15 cellular contexts compared by ENCODE assay signal in the genomic region with DNA sequence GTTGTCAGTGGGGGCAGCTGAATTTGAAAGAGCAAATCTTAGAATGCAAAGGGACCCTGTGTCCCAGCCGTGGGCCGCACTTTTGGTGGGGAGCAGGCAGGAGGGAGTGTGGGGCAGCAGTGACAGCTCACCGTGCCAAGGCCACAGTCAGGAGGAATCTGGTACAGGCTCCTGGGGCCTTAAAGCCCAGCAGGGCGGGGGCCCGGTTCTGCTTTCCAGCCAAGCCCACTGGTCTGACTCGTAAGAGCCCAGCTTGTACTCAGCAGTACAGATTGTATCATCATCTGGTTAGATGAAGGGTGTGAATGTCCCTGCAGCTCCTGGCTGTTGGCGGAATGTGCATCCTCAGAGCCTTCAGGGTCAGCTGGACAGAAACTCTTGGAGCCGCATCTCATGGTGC. TPM values are rescaled to one million over a fixed set of nuclear protein-coding genes. Genes with fewer than 3 reads are reported as not detected.
DNase-seq lines count a peak whose midpoint lies in the region; ATAC-seq and TF ChIP-seq lines count a peak whose summit lies in the region.
"Had no signal": no experiment of that assay in that cellular context is flagged by ENCODE, and none has a peak within 500 bp of the region (broad histone marks: within the 10 kb centered on the region; RNA-seq: fewer than 3 reads in every experiment).

No MANE protein-coding gene starts in this region.

- no peak for DNase-seq in stimulated activated naive CD8-positive, alpha-beta T cell treated with anti-CD3 and anti-CD28 coated beads, Interleukin-15, amount 100 ng/mL, for 72 hours
- DNase-seq in fibroblast of mammary gland (ENCODE audit: low read depth) (peak; percentile 38), nephron progenitor cell (no peak), vagina (ENCODE audit: extremely low spot score in 2 of 2) (no peak), left lung (no peak), NCI-H1436 (lab: John Stamatoyannopoulos, UW) (no peak)
- DNase-seq in activated CD4-positive, alpha-beta T cell treated with anti-CD3 and anti-CD28 coated beads, Interleukin-2, amount 10 ng/mL, durations not matched to agents 24 days and 14 days: no peak
- DNase-seq: activated T-cell treated with anti-CD3 and anti-CD28 coated beads, Interleukin-2, amount 50 U/mL, for 4 hours; COR-L47; cortex of kidney; HFFc6; SJCRH30; substantia nigra; T-helper 9 cell had no signal

- H3K4me1 Mint-ChIP-seq in stimulated activated naive CD8-positive, alpha-beta T cell treated with anti-CD3 and anti-CD28 coated beads, Interleukin-15, Interleukin-2, amounts not matched to agents 100 ng/mL and 50 ng/mL, for 24 hours (ENCODE audit: low read depth): peaks cover 42% of the 10 kb centered on the region
- peaks cover 36% of the 10 kb centered on the region for H3K4me1 Mint-ChIP-seq in stimulated activated naive CD8-positive, alpha-beta T cell treated with anti-CD3 and anti-CD28 coated beads, Interleukin-15, amount 100 ng/mL, for 72 hours
- H3K4me1 Mint-ChIP-seq in nephron progenitor cell: peaks cover 75% of the 10 kb centered on the region
- peaks cover 20% of the 10 kb centered on the region for H3K4me1 Mint-ChIP-seq in activated CD4-positive, alpha-beta T cell treated with anti-CD3 and anti-CD28 coated beads, Interleukin-2, amount 10 ng/mL, durations not matched to agents 24 days and 14 days

- H3K4me1 ChIP-seq in vagina: peaks cover 61% of the 10 kb centered on the region
- H3K4me1 ChIP-seq in left lung: peaks cover 18 to 49% of the 10 kb centered on the region in 2 donors

- TF ChIP-seq CTCF in fibroblast of mammary gland (conservative IDR thresholded peaks at IDR 0.05; ENCODE audit: control insufficient read depth, insufficient read depth, low read depth, low read length) (no peak), nephron progenitor cell (IDR thresholded peaks at IDR 0.05) (no peak), vagina (IDR thresholded peaks at IDR 0.05) (no peak), left lung (IDR thresholded peaks at IDR 0.05) (no peak)

- H3K9me3 ChIP-seq in vagina: no peaks in the 10 kb centered on the region
- H3K9me3 ChIP-seq in left lung: no peaks in the 10 kb centered on the region
- H3K9me3 ChIP-seq: SJCRH30 had no signal

- H3K27ac Mint-ChIP-seq in stimulated activated naive CD8-positive, alpha-beta T cell treated with anti-CD3 and anti-CD28 coated beads, Interleukin-15, Interleukin-2, amounts not matched to agents 100 ng/mL and 50 ng/mL, for 24 hours: peak overlapping the region; percentile 93
- H3K27ac Mint-ChIP-seq in stimulated activated naive CD8-positive, alpha-beta T cell treated with anti-CD3 and anti-CD28 coated beads, Interleukin-15, amount 100 ng/mL, for 72 hours: no peak overlapping the region
- peak overlapping the region; percentile 78 for H3K27ac Mint-ChIP-seq in nephron progenitor cell
- H3K27ac Mint-ChIP-seq in activated CD4-positive, alpha-beta T cell treated with anti-CD3 and anti-CD28 coated beads, Interleukin-2, amount 10 ng/mL, durations not matched to agents 24 days and 14 days: no peak overlapping the region
- H3K27ac Mint-ChIP-seq: HFFc6 had no signal

- H3K36me3 Mint-ChIP-seq in stimulated activated naive CD8-positive, alpha-beta T cell treated with anti-CD3 and anti-CD28 coated beads, Interleukin-15, Interleukin-2, amounts not matched to agents 100 ng/mL and 50 ng/mL, for 24 hours (ENCODE audit: low read depth): no peaks in the 10 kb centered on the region
- H3K36me3 Mint-ChIP-seq in nephron progenitor cell (ENCODE audit: low read depth): peaks cover 19% of the 10 kb centered on the region
- H3K36me3 Mint-ChIP-seq in activated CD4-positive, alpha-beta T cell treated with anti-CD3 and anti-CD28 coated beads, Interleukin-2, amount 10 ng/mL, durations not matched to agents 24 days and 14 days (ENCODE audit: low read depth): peaks cover 6% of the 10 kb centered on the region

- H3K27me3 Mint-ChIP-seq in stimulated activated naive CD8-positive, alpha-beta T cell treated with anti-CD3 and anti-CD28 coated beads, Interleukin-15, Interleukin-2, amounts not matched to agents 100 ng/mL and 50 ng/mL, for 24 hours: no peaks in the 10 kb centered on the region
- no peaks in the 10 kb centered on the region for H3K27me3 Mint-ChIP-seq in stimulated activated naive CD8-positive, alpha-beta T cell treated with anti-CD3 and anti-CD28 coated beads, Interleukin-15, amount 100 ng/mL, for 72 hours
- H3K27me3 Mint-ChIP-seq in nephron progenitor cell (ENCODE audit: low read depth, poor library complexity): peaks cover 3% of the 10 kb centered on the region
- H3K27me3 Mint-ChIP-seq in activated CD4-positive, alpha-beta T cell treated with anti-CD3 and anti-CD28 coated beads, Interleukin-2, amount 10 ng/mL, durations not matched to agents 24 days and 14 days: no peaks in the 10 kb centered on the region

- H3K27ac ChIP-seq in vagina (peak overlapping the region; percentile 36), left lung (peak overlapping the region in 1 of 2 donors; percentile 66)
- H3K27ac ChIP-seq: SJCRH30 had no signal

- H3K36me3 ChIP-seq in vagina (peaks cover 0 to 12% of the 10 kb centered on the region in 2 donors), left lung (peaks cover 0 to 37% of the 10 kb centered on the region in 2 donors)

- H3K4me3 ChIP-seq in fibroblast of mammary gland (ENCODE audit: control insufficient read depth, low read depth, low read length): no peak overlapping the region
- H3K4me3 ChIP-seq in vagina: no peak overlapping the region
- no peak overlapping the region for H3K4me3 ChIP-seq in left lung
- H3K4me3 ChIP-seq: SJCRH30 had no signal

- no peak for ATAC-seq in stimulated activated naive CD8-positive, alpha-beta T cell treated with anti-CD3 and anti-CD28 coated beads, Interleukin-15, amount 100 ng/mL, for 72 hours
- ATAC-seq in left lung: no peak

- H3K4me3 Mint-ChIP-seq in stimulated activated naive CD8-positive, alpha-beta T cell treated with anti-CD3 and anti-CD28 coated beads, Interleukin-15, Interleukin-2, amounts not matched to agents 100 ng/mL and 50 ng/mL, for 24 hours: no peak overlapping the region
- no peak overlapping the region for H3K4me3 Mint-ChIP-seq in stimulated activated naive CD8-positive, alpha-beta T cell treated with anti-CD3 and anti-CD28 coated beads, Interleukin-15, amount 100 ng/mL, for 72 hours
- H3K4me3 Mint-ChIP-seq in nephron progenitor cell: no peak overlapping the region
- H3K4me3 Mint-ChIP-seq in activated CD4-positive, alpha-beta T cell treated with anti-CD3 and anti-CD28 coated beads, Interleukin-2, amount 10 ng/mL, durations not matched to agents 24 days and 14 days: no peak overlapping the region
- H3K4me3 Mint-ChIP-seq: activated T-cell treated with anti-CD3 and anti-CD28 coated beads, Interleukin-2, amount 50 U/mL, for 4 hours; HFFc6 had no signal

- H3K27me3 ChIP-seq in vagina (no peaks in the 10 kb centered on the region), left lung (no peaks in the 10 kb centered on the region)
- H3K27me3 ChIP-seq: SJCRH30 had no signal

- TF ChIP-seq POLR2A in vagina (IDR thresholded peaks at IDR 0.05): no peak

- no peaks in the 10 kb centered on the region for H3K9me3 Mint-ChIP-seq in stimulated activated naive CD8-positive, alpha-beta T cell treated with anti-CD3 and anti-CD28 coated beads, Interleukin-15, Interleukin-2, amounts not matched to agents 100 ng/mL and 50 ng/mL, for 24 hours
- no peaks in the 10 kb centered on the region for H3K9me3 Mint-ChIP-seq in stimulated activated naive CD8-positive, alpha-beta T cell treated with anti-CD3 and anti-CD28 coated beads, Interleukin-15, amount 100 ng/mL, for 72 hours
- no peaks in the 10 kb centered on the region for H3K9me3 Mint-ChIP-seq in nephron progenitor cell
- no peaks in the 10 kb centered on the region for H3K9me3 Mint-ChIP-seq in activated CD4-positive, alpha-beta T cell treated with anti-CD3 and anti-CD28 coated beads, Interleukin-2, amount 10 ng/mL, durations not matched to agents 24 days and 14 days
- H3K9me3 Mint-ChIP-seq: activated T-cell treated with anti-CD3 and anti-CD28 coated beads, Interleukin-2, amount 50 U/mL, for 4 hours; HFFc6 had no signal

- intact Hi-C loops in vagina (cut with DNase I): no loop called here
- intact Hi-C loops in left lung (cut with DNase I): no loop called here
- intact Hi-C loops in activated CD4-positive, alpha-beta T cell treated with anti-CD3 and anti-CD28 coated beads, Interleukin-2, amount 10 ng/mL, durations not matched to agents 24 days and 14 days (cut with micrococcal nuclease): no loop called here

RNA-seq across cellular contexts. Expression of a gene that starts 30.5 kb away (rescaled TPM):
- total RNA-seq in vagina (126 TPM), left lung (100 to 1,000 TPM; 123 to 180 TPM)
- 85.5 and 85.7 TPM in 2 replicates for total RNA-seq in activated CD4-positive, alpha-beta T cell treated with anti-CD3 and anti-CD28 coated beads, Interleukin-2, amount 10 ng/mL, durations not matched to agents 24 days and 14 days

Comparison
In these comparisons a context has a peak if more than half of its experiments do, and no peak if none do; other contexts are left out.
1. H3K27ac Mint-ChIP-seq: peak in stimulated activated naive CD8-positive, alpha-beta T cell treated with anti-CD3 and anti-CD28 coated beads, Interleukin-15, Interleukin-2, amounts not matched to agents 100 ng/mL and 50 ng/mL, for 24 hours (single experiment) and nephron progenitor cell (single experiment); none in stimulated activated naive CD8-positive, alpha-beta T cell treated with anti-CD3 and anti-CD28 coated beads, Interleukin-15, amount 100 ng/mL, for 72 hours (0 of 2) and activated CD4-positive, alpha-beta T cell treated with anti-CD3 and anti-CD28 coated beads, Interleukin-2, amount 10 ng/mL, durations not matched to agents 24 days and 14 days (single experiment).